ENCODE assay signal across 27 cellular contexts in genomic region chr2:238912228-238912915, GRCh38.
DNase-seq lines count a peak whose midpoint lies in the region; ATAC-seq and TF ChIP-seq lines count a peak whose summit lies in the region.
"Had no signal": no experiment of that assay in that cellular context is flagged by ENCODE, and none has a peak within 500 bp of the region (broad histone marks: within the 10 kb centered on the region; RNA-seq: fewer than 3 reads in every experiment).

No MANE protein-coding gene starts in this region.

- H3K4me3 ChIP-seq in HEK293 (ENCODE audit: low read depth, low read length) (no peak overlapping the region), RWPE2 (ENCODE audit: severe bottlenecking) (no peak overlapping the region), tibial artery (no peak overlapping the region)
- H3K4me3 ChIP-seq: cardiac muscle cell, GM12878 had no signal

- H3K27me3 ChIP-seq in RWPE2 (ENCODE audit: insufficient read depth, poor library complexity, severe bottlenecking), result no peaks in the 10 kb centered on the region
- no peaks in the 10 kb centered on the region for H3K27me3 ChIP-seq in tibial artery
- H3K27me3 ChIP-seq: cardiac muscle cell had no signal

- POLR2A ChIA-PET in HEK293 (lab: Yijun Ruan, JAX), result no interaction called here

- H3K4me1 ChIP-seq in HEK293 (ENCODE audit: control insufficient read depth, insufficient read depth, low read length), result no peaks in the 10 kb centered on the region
- peaks cover 20% of the 10 kb centered on the region for H3K4me1 ChIP-seq in RWPE2 (ENCODE audit: insufficient read depth, poor library complexity, severe bottlenecking)
- H3K4me1 ChIP-seq in tibial artery, result peaks cover 0 to 4% (median 0%) of the 10 kb centered on the region in 4 donors

- no peaks in the 10 kb centered on the region for H3K27me3 Mint-ChIP-seq in T-helper 2 cell treated with Interferon-gamma antibody and Interleukin-4, amounts not matched to agents 5 μg/mL and 100 μg/mL, for 36 hours (ENCODE audit: low read depth)

- no peak for ATAC-seq in RWPE2 (ENCODE audit: low read depth)
- ATAC-seq: esophagus mucosa; GM12878; naive thymus-derived CD4-positive, alpha-beta T cell; PC-3 had no signal

- DNase-seq in RWPE2 (ENCODE audit: low spot score) (peak; percentile 35), mesenteric fat pad (ENCODE audit: low spot score) (peak; percentile 84), tibial artery (peak; percentile 7 to 58), NCI-H1048 (lab: John Stamatoyannopoulos, UW) (no peak), NAMALWA (ENCODE audit: low spot score) (no peak)
- no peak for DNase-seq in T-helper 2 cell treated with Interferon-gamma antibody and Interleukin-4, amounts not matched to agents 5 μg/mL and 100 μg/mL, for 36 hours (ENCODE audit: low spot score)
- DNase-seq: activated CD4-positive, alpha-beta T cell treated with anti-CD3 and anti-CD28 coated beads for 48 hours; activated gamma-delta T cell treated with Interleukin-2 at 50 U/mL for 16 hours; C1 segment of cervical spinal cord; DMS153; midbrain; MM.1S; naive thymus-derived CD4-positive, alpha-beta T cell; NCI-H1436; NCI-H2081 treated with DMSO at 0.1 percent for 48 hours; NCI-H226; NCI-H69; PC-3; SIG-M5; small intestine; stimulated activated naive CD4-positive, alpha-beta T cell had no signal

- no peaks in the 10 kb centered on the region for H3K9me3 Mint-ChIP-seq in T-helper 2 cell treated with Interferon-gamma antibody and Interleukin-4, amounts not matched to agents 5 μg/mL and 100 μg/mL, for 36 hours
- H3K9me3 Mint-ChIP-seq: dendritic cell treated with granulocyte-macrophage colony-stimulating factor and Interleukin-4, amounts not matched to agents 40 ng/mL and 50 ng/mL, for 4 days had no signal

- no peak overlapping the region for H3K4me3 Mint-ChIP-seq in T-helper 2 cell treated with Interferon-gamma antibody and Interleukin-4, amounts not matched to agents 5 μg/mL and 100 μg/mL, for 36 hours
- H3K4me3 Mint-ChIP-seq: dendritic cell treated with granulocyte-macrophage colony-stimulating factor and Interleukin-4, amounts not matched to agents 40 ng/mL and 50 ng/mL, for 4 days; naive thymus-derived CD4-positive, alpha-beta T cell had no signal

- H3K36me3 ChIP-seq in HEK293 (ENCODE audit: control insufficient read depth in 2 of 2, insufficient read depth in 1 of 2, low read length in 2 of 2) (peaks cover 0 to 5% of the 10 kb centered on the region in 2 experiments; a peak in 2 of 3 replicates), RWPE2 (ENCODE audit: low read depth) (no peaks in the 10 kb centered on the region; the same call in 1 of the 2 replicates), tibial artery (no peaks in the 10 kb centered on the region)
- H3K36me3 ChIP-seq: cardiac muscle cell had no signal

- no peaks in the 10 kb centered on the region for H3K4me1 Mint-ChIP-seq in T-helper 2 cell treated with Interferon-gamma antibody and Interleukin-4, amounts not matched to agents 5 μg/mL and 100 μg/mL, for 36 hours (ENCODE audit: low read depth)

- CTCF ChIA-PET in HEK293 (lab: Yijun Ruan, JAX), result no interaction called here

- no peaks in the 10 kb centered on the region for H3K36me3 Mint-ChIP-seq in T-helper 2 cell treated with Interferon-gamma antibody and Interleukin-4, amounts not matched to agents 5 μg/mL and 100 μg/mL, for 36 hours (ENCODE audit: low read depth)
- H3K36me3 Mint-ChIP-seq: naive thymus-derived CD4-positive, alpha-beta T cell had no signal

- intact Hi-C loops in tibial artery (cut with DNase I; ENCODE audit: low total_unique reads), result no loop called here

- H3K9me3 ChIP-seq in HEK293 (ENCODE audit: control insufficient read depth, insufficient read depth, low read depth, low read length) (no peaks in the 10 kb centered on the region), RWPE2 (ENCODE audit: severe bottlenecking) (no peaks in the 10 kb centered on the region), tibial artery (no peaks in the 10 kb centered on the region)

- TF ChIP-seq CTCF in HEK293 (tag by site-specific recombination; IDR thresholded peaks at IDR 0.05) (no peak), RWPE2 (IDR thresholded peaks at IDR 0.05; ENCODE audit: poor library complexity, severe bottlenecking) (no peak), tibial artery (IDR thresholded peaks at IDR 0.05) (no peak)

- H3K27ac ChIP-seq in HEK293 (ENCODE audit: extremely low read depth, low read depth, low read length) (no peak overlapping the region), RWPE2 (ENCODE audit: poor library complexity, severe bottlenecking) (no peak overlapping the region), tibial artery (no peak overlapping the region)
- H3K27ac ChIP-seq: cardiac muscle cell, VCaP had no signal

- no peak overlapping the region for H3K27ac Mint-ChIP-seq in T-helper 2 cell treated with Interferon-gamma antibody and Interleukin-4, amounts not matched to agents 5 μg/mL and 100 μg/mL, for 36 hours
- H3K27ac Mint-ChIP-seq: dendritic cell treated with granulocyte-macrophage colony-stimulating factor and Interleukin-4, amounts not matched to agents 40 ng/mL and 50 ng/mL, for 4 days; naive thymus-derived CD4-positive, alpha-beta T cell had no signal

TF ChIP-seq in HEK293, 187 proteins besides CTCF, POLR2A, EP300 and RAD21:
- no peak for TF ChIP-seq PRDM4 (tag by site-specific recombination; IDR thresholded peaks at IDR 0.05)
- TF ChIP-seq ZNF677 (tag by site-specific recombination; IDR thresholded peaks at IDR 0.05), result no peak
- peak; percentile 42 for TF ChIP-seq GLIS1 (tag by site-specific recombination; IDR thresholded peaks at IDR 0.05)
- 0 out of 2 replicates have a peak, but pooled peaks have one; percentile 15 for TF ChIP-seq ZIC2 (tag by site-specific recombination; IDR thresholded peaks at IDR 0.05)

Comparison
In these comparisons a context has a peak if more than half of its experiments do, and no peak if none do; other contexts are left out.
1. DNase-seq: peak in RWPE2 (single experiment), mesenteric fat pad (single experiment) and tibial artery (2 of 2); none in NCI-H1048 (single experiment), NAMALWA (single experiment) and T-helper 2 cell treated with Interferon-gamma antibody and Interleukin-4, amounts not matched to agents 5 μg/mL and 100 μg/mL, for 36 hours (single experiment).